19 cellular contexts compared by ENCODE assay signal in genomic region chr5:151886741-151887261, GRCh38. TPM values are rescaled to one million over a fixed set of nuclear protein-coding genes. Genes with fewer than 3 reads are reported as not detected.
DNase-seq lines count a peak whose midpoint lies in the region; ATAC-seq, FAIRE-seq and TF ChIP-seq lines count a peak whose summit lies in the region.
"Had no signal": no experiment of that assay in that cellular context is flagged by ENCODE, and none has a peak within 500 bp of the region (broad histone marks: within the 10 kb centered on the region; RNA-seq: fewer than 3 reads in every experiment).

No MANE protein-coding gene starts in this region.

- no peaks in the 10 kb centered on the region for H3K27me3 ChIP-seq in bronchial epithelial cell (ENCODE audit: control insufficient read depth, insufficient read depth, low read length)
- H3K27me3 ChIP-seq in mesendoderm (ENCODE audit: insufficient read depth, low read length, poor library complexity) = no peaks in the 10 kb centered on the region

- no peak overlapping the region for H3K9ac ChIP-seq in mesendoderm (ENCODE audit: low read length)
- H3K9ac ChIP-seq: SK-N-SH had no signal

- H2BK5ac ChIP-seq in mesendoderm (ENCODE audit: low read length) = no peak overlapping the region

- no peak for ATAC-seq in HG03354 (IDR thresholded peaks at IDR 0.05; ENCODE audit: poor library complexity, severe bottlenecking, unreplicated experiment)
- ATAC-seq: HCT116, Right ventricle myocardium inferior had no signal

- H3K36me3 ChIP-seq in bronchial epithelial cell (ENCODE audit: control insufficient read depth, insufficient read depth, low read length) (no peaks in the 10 kb centered on the region), mesendoderm (ENCODE audit: control insufficient read depth, insufficient read depth, low read length) (no peaks in the 10 kb centered on the region)

- H3K79me1 ChIP-seq in mesendoderm (ENCODE audit: low read length) = no peaks in the 10 kb centered on the region

- H4K5ac ChIP-seq in mesendoderm (ENCODE audit: low read length) = no peak overlapping the region

- H2BK120ac ChIP-seq in mesendoderm (ENCODE audit: low read depth, low read length) = no peak overlapping the region

- peaks cover 4% of the 10 kb centered on the region for H3K27me3 Mint-ChIP-seq in activated CD4-positive, alpha-beta T cell treated with anti-CD3 and anti-CD28 coated beads, Interleukin-2, amount 10 ng/mL, durations not matched to agents 24 days and 14 days

- WGBS in mesendoderm (ENCODE audit: extremely low coverage, insufficient coverage, low lambda C conversion rate) = no CpG with 5 or more reads among the region's 3 CpGs

- H3K23ac ChIP-seq in mesendoderm (ENCODE audit: low read length) = no peak overlapping the region

- no peak overlapping the region for H2BK15ac ChIP-seq in mesendoderm (replicated peaks; ENCODE audit: low read depth)

- DNase-seq in DMS 273 treated with DMSO at 0.1 percent for 48 hours (lab: John Stamatoyannopoulos, UW) = peak; percentile 54
- peak; percentile 30 for DNase-seq in HT1080 (ENCODE audit: low read depth)
- peak; percentile 5 for DNase-seq in bronchial epithelial cell (ENCODE audit: low read depth)
- DNase-seq in mesendoderm = peak; percentile 37
- DNase-seq in NCI-H187 treated with DMSO at 0.1 percent for 48 hours (lab: John Stamatoyannopoulos, UW) = no peak
- no peak for DNase-seq in activated CD4-positive, alpha-beta T cell treated with anti-CD3 and anti-CD28 coated beads, Interleukin-2, amount 10 ng/mL, durations not matched to agents 24 days and 14 days
- DNase-seq: Calu3; CD4-positive, CD25-positive, alpha-beta regulatory T cell; DMS79 treated with DMSO at 0.1 percent for 48 hours; Karpas-422; NCI-H1436; NCI-H2081; NCI-H2227 treated with DMSO at 0.1 percent for 48 hours; NCI-H774; SK-N-SH had no signal

- no peak for FAIRE-seq in bronchial epithelial cell (lab: Jason Lieb, UNC)

- peaks cover 3% of the 10 kb centered on the region for H3K4me1 ChIP-seq in mesendoderm (ENCODE audit: control insufficient read depth, low read depth, low read length)

- no peaks in the 10 kb centered on the region for H3K9me3 Mint-ChIP-seq in activated CD4-positive, alpha-beta T cell treated with anti-CD3 and anti-CD28 coated beads, Interleukin-2, amount 10 ng/mL, durations not matched to agents 24 days and 14 days
- H3K9me3 Mint-ChIP-seq: CD4-positive, CD25-positive, alpha-beta regulatory T cell had no signal

- H3K27ac Mint-ChIP-seq in activated CD4-positive, alpha-beta T cell treated with anti-CD3 and anti-CD28 coated beads, Interleukin-2, amount 10 ng/mL, durations not matched to agents 24 days and 14 days = no peak overlapping the region
- H3K27ac Mint-ChIP-seq: CD4-positive, CD25-positive, alpha-beta regulatory T cell had no signal

- no peak overlapping the region for H4K8ac ChIP-seq in mesendoderm (ENCODE audit: low read depth, low read length)

- no peak overlapping the region for H3K4ac ChIP-seq in mesendoderm (ENCODE audit: low read depth, low read length)

- no peaks in the 10 kb centered on the region for H3K79me2 ChIP-seq in mesendoderm (ENCODE audit: control insufficient read depth, insufficient read depth, low read length)

- no peak overlapping the region for H3K4me3 ChIP-seq in bronchial epithelial cell (ENCODE audit: low read depth, low read length)
- no peak overlapping the region for H3K4me3 ChIP-seq in mesendoderm (ENCODE audit: low read length)

- no peak overlapping the region for H3K56ac ChIP-seq in mesendoderm (ENCODE audit: low read length)

- H3K27ac ChIP-seq in mesendoderm (ENCODE audit: low read depth, low read length) = no peak overlapping the region

- intact Hi-C loops in activated CD4-positive, alpha-beta T cell treated with anti-CD3 and anti-CD28 coated beads, Interleukin-2, amount 10 ng/mL, durations not matched to agents 24 days and 14 days (cut with micrococcal nuclease) = no loop called here

- TF ChIP-seq CTCF in bronchial epithelial cell (IDR thresholded peaks at IDR 0.05; ENCODE audit: insufficient read depth, low read length, severe bottlenecking) = no peak

- no peak overlapping the region for H3K4me2 ChIP-seq in mesendoderm (ENCODE audit: low read length)
- H3K4me2 ChIP-seq: SK-N-SH had no signal

- H3K4me1 Mint-ChIP-seq in activated CD4-positive, alpha-beta T cell treated with anti-CD3 and anti-CD28 coated beads, Interleukin-2, amount 10 ng/mL, durations not matched to agents 24 days and 14 days = no peaks in the 10 kb centered on the region

- no peak overlapping the region for H2AK5ac ChIP-seq in mesendoderm (ENCODE audit: low read length)

- H3K4me3 Mint-ChIP-seq in activated CD4-positive, alpha-beta T cell treated with anti-CD3 and anti-CD28 coated beads, Interleukin-2, amount 10 ng/mL, durations not matched to agents 24 days and 14 days = no peak overlapping the region
- H3K4me3 Mint-ChIP-seq: CD4-positive, CD25-positive, alpha-beta regulatory T cell had no signal

- H3K36me3 Mint-ChIP-seq in activated CD4-positive, alpha-beta T cell treated with anti-CD3 and anti-CD28 coated beads, Interleukin-2, amount 10 ng/mL, durations not matched to agents 24 days and 14 days (ENCODE audit: low read depth) = no peaks in the 10 kb centered on the region
- H3K36me3 Mint-ChIP-seq: CD4-positive, CD25-positive, alpha-beta regulatory T cell had no signal

- no peak overlapping the region for H3K18ac ChIP-seq in mesendoderm (ENCODE audit: low read length)

RNA-seq across cellular contexts. Expression of gene GLRA1, which starts 37.9 kb away (rescaled TPM):
- not detected in 2 replicates for total RNA-seq in HT1080 (2014; rRNA removed; shearing (Covaris generic))
- not detected in 2 replicates for polyA plus RNA-seq in HT1080 (2015; cell fraction: cytosol; rRNA removed)
- polyA plus RNA-seq in HT1080 (2015; cell fraction: nucleus; rRNA removed) = not detected in 2 replicates
- total RNA-seq in bronchial epithelial cell = not detected in 2 replicates
- 0.03 TPM for polyA plus RNA-seq in mesendoderm (2013, experiment 1 of 2)
- polyA plus RNA-seq in mesendoderm (2013, experiment 2 of 2) = 0.04 TPM
- not detected in 2 replicates for total RNA-seq in activated CD4-positive, alpha-beta T cell treated with anti-CD3 and anti-CD28 coated beads, Interleukin-2, amount 10 ng/mL, durations not matched to agents 24 days and 14 days
- total RNA-seq: A673; Calu3; CD4-positive, CD25-positive, alpha-beta regulatory T cell; Right ventricle myocardium inferior had no signal
- polyA plus RNA-seq: CD4-positive, CD25-positive, alpha-beta regulatory T cell; SK-N-SH had no signal

Comparison
In these comparisons a context has a peak if more than half of its experiments do, and no peak if none do; other contexts are left out.
1. DNase-seq: peak in DMS 273 treated with DMSO at 0.1 percent for 48 hours (single experiment), HT1080 (single experiment), bronchial epithelial cell (single experiment) and mesendoderm (single experiment); none in NCI-H187 treated with DMSO at 0.1 percent for 48 hours (single experiment) and activated CD4-positive, alpha-beta T cell treated with anti-CD3 and anti-CD28 coated beads, Interleukin-2, amount 10 ng/mL, durations not matched to agents 24 days and 14 days (single experiment).